ENCODE assay signal across 9 cellular contexts in the genomic region with DNA sequence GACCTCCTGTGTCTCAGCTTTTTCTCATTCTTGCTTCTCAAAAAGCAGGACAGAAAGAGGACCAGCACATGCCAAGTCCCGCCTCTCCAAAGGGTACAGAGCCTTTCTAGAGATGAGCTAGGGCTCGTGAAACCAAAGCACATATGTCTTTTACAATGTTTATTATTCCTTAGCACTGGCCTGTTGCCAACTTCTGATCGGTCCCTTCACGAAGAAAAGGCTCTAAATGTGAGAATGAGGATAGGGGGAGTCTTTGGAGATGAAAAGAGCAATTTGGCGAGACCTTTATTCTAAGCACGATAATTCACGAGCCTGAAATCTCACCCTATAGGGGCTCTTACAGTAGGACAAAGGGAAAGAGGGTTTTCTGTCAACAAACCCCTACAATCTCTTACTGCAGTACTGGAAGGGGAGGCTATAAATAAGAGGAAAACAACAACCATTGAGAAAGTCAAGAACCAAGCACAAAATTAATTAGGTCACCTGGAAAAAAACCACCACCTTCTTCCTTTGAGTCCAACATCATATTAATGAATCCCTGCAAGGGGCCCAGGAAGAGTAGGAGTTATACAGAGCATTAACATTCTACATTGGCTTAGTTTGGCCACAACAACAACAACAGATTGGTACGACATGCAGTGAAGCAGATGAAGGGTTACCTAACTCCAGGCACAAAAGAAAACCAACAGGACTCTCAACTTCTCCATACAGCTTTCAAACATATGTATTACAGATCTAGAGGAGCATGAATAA.
DNase-seq lines count a peak whose midpoint lies in the region; ATAC-seq and TF ChIP-seq lines count a peak whose summit lies in the region.
"Had no signal": no experiment of that assay in that cellular context is flagged by ENCODE, and none has a peak within 500 bp of the region (broad histone marks: within the 10 kb centered on the region; RNA-seq: fewer than 3 reads in every experiment).

No MANE protein-coding gene starts in this region.

- 50% methylated on average over 8 of the region's 8 CpGs for WGBS in hepatocyte (ENCODE audit: low lambda C conversion rate, missing lambda C conversion rate)

- H3K36me3 ChIP-seq in hepatocyte (replicated peaks; ENCODE audit: insufficient read depth, low read depth), result no peaks in the 10 kb centered on the region
- no peaks in the 10 kb centered on the region for H3K36me3 ChIP-seq in skeletal muscle tissue (ENCODE audit: control insufficient read depth in 3 of 3, insufficient read depth in 3 of 3, low read length in 3 of 3)
- H3K36me3 ChIP-seq in tibial artery, result no peaks in the 10 kb centered on the region

- H3K9me3 ChIP-seq in hepatocyte (ENCODE audit: low read depth), result no peaks in the 10 kb centered on the region
- H3K9me3 ChIP-seq in skeletal muscle tissue (ENCODE audit: control insufficient read depth in 3 of 3, low read length in 3 of 3), result no peaks in the 10 kb centered on the region
- no peaks in the 10 kb centered on the region for H3K9me3 ChIP-seq in tibial artery

- H3K4me1 ChIP-seq in hepatocyte (ENCODE audit: insufficient read depth), result peaks cover 27% of the 10 kb centered on the region
- H3K4me1 ChIP-seq in skeletal muscle tissue (ENCODE audit: control insufficient read depth in 3 of 3, insufficient read depth in 3 of 3, low read length in 3 of 3), result peaks cover 13 to 23% (median 18%) of the 10 kb centered on the region in 3 donors
- peaks cover 0 to 22% (median 10%) of the 10 kb centered on the region in 4 donors for H3K4me1 ChIP-seq in tibial artery

- H4K20me1 ChIP-seq in hepatocyte (ENCODE audit: insufficient read depth, poor library complexity, severe bottlenecking), result no peaks in the 10 kb centered on the region

- peak; percentile 68 for DNase-seq in NCI-H1092 (lab: John Stamatoyannopoulos, UW)
- DNase-seq in NCI-H446 treated with DMSO at 0.1 percent for 48 hours (lab: John Stamatoyannopoulos, UW), result peak; percentile 30
- DNase-seq in hepatocyte (ENCODE audit: low spot score), result peak; percentile 32
- no peak for DNase-seq in tibial artery
- DNase-seq in stimulated activated naive CD8-positive, alpha-beta T cell treated with anti-CD3 and anti-CD28 coated beads, Interleukin-15, Interleukin-2, amounts not matched to agents 100 U/mL and 50 U/mL, for 24 hours, result no peak
- DNase-seq: amniotic stem cell, KG1 had no signal

- peaks cover 8% of the 10 kb centered on the region for H3K79me2 ChIP-seq in hepatocyte

- no peaks in the 10 kb centered on the region for H3K27me3 ChIP-seq in hepatocyte
- no peaks in the 10 kb centered on the region for H3K27me3 ChIP-seq in skeletal muscle tissue (ENCODE audit: control insufficient read depth in 3 of 3, insufficient read depth in 3 of 3, low read length in 3 of 3)
- H3K27me3 ChIP-seq in tibial artery, result no peaks in the 10 kb centered on the region

- intact Hi-C loops in tibial artery (cut with DNase I; ENCODE audit: low total_unique reads), result no loop called here

- H3K4me2 ChIP-seq in hepatocyte, result peak overlapping the region; percentile 59

- no peak overlapping the region for H2AFZ ChIP-seq in hepatocyte

- TF ChIP-seq CTCF in hepatocyte (IDR thresholded peaks at IDR 0.05; ENCODE audit: poor library complexity) (no peak), tibial artery (IDR thresholded peaks at IDR 0.05) (no peak)

- ATAC-seq in stimulated activated naive CD8-positive, alpha-beta T cell treated with anti-CD3 and anti-CD28 coated beads, Interleukin-15, Interleukin-2, amounts not matched to agents 100 U/mL and 50 U/mL, for 24 hours, result no peak
- no peak for ATAC-seq in GM21423 (IDR thresholded peaks at IDR 0.05; ENCODE audit: unreplicated experiment)

- H3K9ac ChIP-seq in skeletal muscle tissue (ENCODE audit: low read depth in 1 of 3, low read length in 3 of 3), result peak overlapping the region; percentile 73 to 81 (median 73)

- H3K9me2 ChIP-seq in hepatocyte (replicated peaks; ENCODE audit: insufficient read depth), result no peaks in the 10 kb centered on the region

- no peak overlapping the region for H3K4me3 ChIP-seq in hepatocyte
- H3K4me3 ChIP-seq in skeletal muscle tissue (ENCODE audit: low read length in 3 of 3), result peak overlapping the region; percentile 70 to 77 (median 72)
- H3K4me3 ChIP-seq in tibial artery, result no peak overlapping the region

- H3K27ac ChIP-seq in hepatocyte (peak overlapping the region; percentile 10), skeletal muscle tissue (ENCODE audit: low read depth, low read length) (peak overlapping the region; percentile 59), tibial artery (no peak overlapping the region)

Comparison
In these comparisons a context has a peak if more than half of its experiments do, and no peak if none do; other contexts are left out.
1. DNase-seq: peak in NCI-H1092 (single experiment), NCI-H446 treated with DMSO at 0.1 percent for 48 hours (single experiment) and hepatocyte (single experiment); none in tibial artery (0 of 2) and stimulated activated naive CD8-positive, alpha-beta T cell treated with anti-CD3 and anti-CD28 coated beads, Interleukin-15, Interleukin-2, amounts not matched to agents 100 U/mL and 50 U/mL, for 24 hours (single experiment).
2. H3K27ac ChIP-seq: peak in hepatocyte (single experiment) and skeletal muscle tissue (single experiment); none in tibial artery (0 of 2).
3. H3K4me3 ChIP-seq: peak in skeletal muscle tissue (3 of 3); none in hepatocyte (single experiment) and tibial artery (0 of 2).